19 cellular contexts compared by ENCODE assay signal in genomic region chr21:42794551-42794950, GRCh38.
DNase-seq lines count a peak whose midpoint lies in the region; ATAC-seq, FAIRE-seq and TF ChIP-seq lines count a peak whose summit lies in the region.
"Had no signal": no experiment of that assay in that cellular context is flagged by ENCODE, and none has a peak within 500 bp of the region (broad histone marks: within the 10 kb centered on the region; RNA-seq: fewer than 3 reads in every experiment).

No MANE protein-coding gene starts in this region.

- no peaks in the 10 kb centered on the region for H3K9me3 ChIP-seq in HEK293 (ENCODE audit: control insufficient read depth, insufficient read depth, low read depth, low read length)
- no peaks in the 10 kb centered on the region for H3K9me3 ChIP-seq in H1 (ENCODE audit: insufficient read depth in 2 of 2, low read depth in 1 of 2, low read length in 1 of 2)
- no peaks in the 10 kb centered on the region for H3K9me3 ChIP-seq in neural progenitor cell (ENCODE audit: low read depth)

- H4K20me1 ChIP-seq in H1 (replicated peaks in 1 of 2; ENCODE audit: control insufficient read depth in 1 of 2, insufficient read depth in 2 of 2, low read length in 2 of 2) (no peaks in the 10 kb centered on the region), neural progenitor cell (ENCODE audit: low read depth) (no peaks in the 10 kb centered on the region)

- peak overlapping the region; percentile 52; the same call in 1 of the 2 replicates for H2BK5ac ChIP-seq in H1 (ENCODE audit: low read depth, low read length)

- H3K36me3 ChIP-seq in HEK293 (ENCODE audit: control insufficient read depth in 2 of 2, insufficient read depth in 1 of 2, low read length in 2 of 2) = no peaks in the 10 kb centered on the region
- no peaks in the 10 kb centered on the region for H3K36me3 ChIP-seq in H1 (ENCODE audit: control insufficient read depth in 2 of 4, insufficient read depth in 4 of 4, low read length in 3 of 4)
- H3K36me3 ChIP-seq in neural progenitor cell = no peaks in the 10 kb centered on the region

- peak overlapping the region; percentile 72; the same call in 1 of the 2 replicates for H2BK20ac ChIP-seq in H1 (ENCODE audit: low read length)

- H3K9ac ChIP-seq in H1 (replicated peaks in 1 of 4; ENCODE audit: extremely low read depth in 1 of 4, low read depth in 3 of 4, low read length in 3 of 4) = no peak overlapping the region
- no peak overlapping the region for H3K9ac ChIP-seq in neural progenitor cell
- H3K9ac ChIP-seq: GM23248 had no signal

- H3K23ac ChIP-seq in H1 (ENCODE audit: insufficient read length) = no peak overlapping the region

- CTCF ChIA-PET in HEK293 (lab: Yijun Ruan, JAX) (no interaction called here), H1 (lab: Charles Lee; ENCODE audit: partially characterized antibody) (interaction anchor here (0.6 to 1.3 kb wide), 3 partner anchors 23 to 240 kb away, joined by 3 read pairs; no protein-coding TSS in a partner anchor)

- no peaks in the 10 kb centered on the region for H3K23me2 ChIP-seq in H1 (ENCODE audit: low read depth, low read length)

- H3K27ac Mint-ChIP-seq in neural progenitor cell = no peak overlapping the region
- H3K27ac Mint-ChIP-seq in activated naive CD4-positive, alpha-beta T cell treated with anti-CD3 and anti-CD28 coated beads, Interleukin-2, amount 50 U/mL, for 72 hours = no peak overlapping the region
- H3K27ac Mint-ChIP-seq: CD14-positive monocyte; CD8-positive, alpha-beta T cell had no signal

- TF ChIP-seq EP300 in H1 (IDR thresholded peaks at IDR 0.05; ENCODE audit: borderline replicate concordance in 1 of 2, low read depth in 2 of 2, low read length in 2 of 2) = no peak

- H3K4me3 ChIP-seq in HEK293 (ENCODE audit: low read depth, low read length) = no peak overlapping the region
- no peak overlapping the region for H3K4me3 ChIP-seq in H1 (ENCODE audit: extremely low read depth in 1 of 4, insufficient read depth in 2 of 4, low read depth in 3 of 4, low read length in 4 of 4)
- H3K4me3 ChIP-seq in neural progenitor cell = no peak overlapping the region
- H3K4me3 ChIP-seq: GM23248 had no signal

- no peaks in the 10 kb centered on the region for H3F3A ChIP-seq in neural progenitor cell (ENCODE audit: low read depth)

- H3K27ac ChIP-seq in HEK293 (ENCODE audit: extremely low read depth, low read depth, low read length) (no peak overlapping the region), H1 (ENCODE audit: low read depth, low read length) (0 out of 2 replicates have a peak overlapping the region, but pooled peaks have one; percentile 14), neural progenitor cell (no peak overlapping the region)
- H3K27ac ChIP-seq: 22Rv1, GM23248 had no signal

- H3K4me2 ChIP-seq in H1 (ENCODE audit: insufficient read depth in 1 of 2, low read depth in 2 of 2, low read length in 2 of 2) = peak overlapping the region in 1 of 2 experiments; percentile 41; a peak in 1 of 4 replicates
- H3K4me2 ChIP-seq in neural progenitor cell = no peak overlapping the region

- no peak for TF ChIP-seq RAD21 in H1 (IDR thresholded peaks at IDR 0.05 in 1 of 2, conservative IDR thresholded peaks at IDR 0.05 in 1 of 2; ENCODE audit: low read depth in 2 of 2, low read length in 2 of 2)

- no peak overlapping the region for H3K14ac ChIP-seq in H1 (ENCODE audit: insufficient read length)

- no peak overlapping the region for H2BK15ac ChIP-seq in H1 (ENCODE audit: low read length)

- H3K4ac ChIP-seq in H1 (replicated peaks; ENCODE audit: insufficient read length, low read depth, low read length) = no peak overlapping the region

- H3K27me3 ChIP-seq in H1 (replicated peaks in 1 of 4; ENCODE audit: control insufficient read depth in 3 of 4, extremely low read depth in 1 of 4, insufficient read depth in 3 of 4, low read length in 3 of 4) (no peaks in the 10 kb centered on the region; a peak in 1 of 7 replicates), neural progenitor cell (no peaks in the 10 kb centered on the region)

- peak overlapping the region; percentile 51 for H3K18ac ChIP-seq in H1 (ENCODE audit: extremely low read depth, low read length)

- H2AK5ac ChIP-seq in H1 (ENCODE audit: low read depth, low read length) = no peak overlapping the region

- H3K36me3 Mint-ChIP-seq in neural progenitor cell = no peaks in the 10 kb centered on the region
- no peaks in the 10 kb centered on the region for H3K36me3 Mint-ChIP-seq in activated naive CD4-positive, alpha-beta T cell treated with anti-CD3 and anti-CD28 coated beads, Interleukin-2, amount 50 U/mL, for 72 hours
- H3K36me3 Mint-ChIP-seq: CD14-positive monocyte; CD8-positive, alpha-beta T cell had no signal

- H3K56ac ChIP-seq in H1 (replicated peaks; ENCODE audit: insufficient read length, low read depth, low read length) = no peak overlapping the region

- no peak overlapping the region for H4K8ac ChIP-seq in H1 (ENCODE audit: extremely low read depth, insufficient read depth, low read length)

- 57% methylated on average over 6 of the region's 6 CpGs; no CpG with 5 or more reads in 1 of the 2 experiments for WGBS in H1 (ENCODE audit: extremely low coverage in 1 of 2, insufficient coverage in 1 of 2, insufficient read length in 1 of 2, insufficient replicate concordance in 2 of 2, low coverage in 1 of 2, low lambda C conversion rate in 2 of 2, missing lambda C conversion rate in 1 of 2), 2 experiments

- TF ChIP-seq POLR2A in H1 (IDR thresholded peaks at IDR 0.05; ENCODE audit: control extremely low read depth in 1 of 2, low read depth in 2 of 2, low read length in 2 of 2) = no peak

- peak overlapping the region; percentile 82 for H2BK120ac ChIP-seq in H1 (replicated peaks; ENCODE audit: low read depth, low read length)

- 0 out of 2 replicates have a peak overlapping the region, but pooled peaks have one; percentile 27 for H2BK12ac ChIP-seq in H1 (ENCODE audit: low read depth, low read length)

- H4K5ac ChIP-seq in H1 (ENCODE audit: insufficient read length, low read depth, low read length) = peak overlapping the region; percentile 44

- H3K4me1 Mint-ChIP-seq in neural progenitor cell = peaks cover 9% of the 10 kb centered on the region
- H3K4me1 Mint-ChIP-seq: CD14-positive monocyte had no signal

- ATAC-seq in activated naive CD4-positive, alpha-beta T cell treated with anti-CD3 and anti-CD28 coated beads, Interleukin-2, amount 50 U/mL, for 72 hours = no peak
- ATAC-seq: CD8-positive, alpha-beta T cell had no signal

- peaks cover 8% of the 10 kb centered on the region for H3K27me3 Mint-ChIP-seq in neural progenitor cell (ENCODE audit: insufficient read depth, low read depth)

- no peak overlapping the region for H2AFZ ChIP-seq in H1 (ENCODE audit: low read length)
- H2AFZ ChIP-seq in neural progenitor cell (replicated peaks) = no peak overlapping the region
- H2AFZ ChIP-seq: GM23248 had no signal

- no peak overlapping the region for H3K4me3 Mint-ChIP-seq in neural progenitor cell
- H3K4me3 Mint-ChIP-seq: CD14-positive monocyte; CD8-positive, alpha-beta T cell had no signal

- FAIRE-seq in H1 (lab: Jason Lieb, UNC) = no peak
- FAIRE-seq: D721Med, GM18507 had no signal

- TF ChIP-seq CTCF in HEK293 (tag by site-specific recombination; IDR thresholded peaks at IDR 0.05) (no peak), H1 (IDR thresholded peaks at IDR 0.05; ENCODE audit: control extremely low read depth in 1 of 3, insufficient read depth in 1 of 3, low read depth in 1 of 3, low read length in 3 of 3) (no peak), neural progenitor cell (IDR thresholded peaks at IDR 0.05) (no peak)

- H3K79me2 ChIP-seq in H1 (ENCODE audit: control insufficient read depth in 1 of 2, insufficient read depth in 2 of 2, low read length in 2 of 2) (no peaks in the 10 kb centered on the region), neural progenitor cell (ENCODE audit: low read depth) (no peaks in the 10 kb centered on the region)

- DNase-seq in ELF-1 (ENCODE audit: low read depth, low spot score) (peak; percentile 51), H1 (ENCODE audit: low read depth in 1 of 2, low spot score in 2 of 2) (no peak), mesenteric fat pad (ENCODE audit: low spot score) (peak; percentile 64), NCI-H1417 (lab: John Stamatoyannopoulos, UW) (no peak), DMS53 (lab: John Stamatoyannopoulos, UW) (no peak), neural progenitor cell (ENCODE audit: low spot score) (no peak)
- DNase-seq in activated naive CD4-positive, alpha-beta T cell treated with anti-CD3 and anti-CD28 coated beads, Interleukin-2, amount 50 U/mL, for 72 hours (ENCODE audit: low spot score in 2 of 2) = no peak
- DNase-seq: CD8-positive, alpha-beta T cell; COR-L47; DMS153; DND-41; GF-D8; GM23248; HCEC 1CT had no signal

- POLR2A ChIA-PET in HEK293 (lab: Yijun Ruan, JAX) = no interaction called here
- POLR2A ChIA-PET in H1 (lab: Charles Lee; ENCODE audit: partially characterized antibody) = interaction anchor here (0.9 to 4.2 kb wide), 5 partner anchors 9 to 26 kb away, joined by 3 to 27 read pairs (median 6); no protein-coding TSS in a partner anchor

- H4K91ac ChIP-seq in H1 (replicated peaks; ENCODE audit: insufficient read length, low read length) = peak overlapping the region; percentile 74

- H3K9me3 Mint-ChIP-seq in neural progenitor cell = no peaks in the 10 kb centered on the region
- no peaks in the 10 kb centered on the region for H3K9me3 Mint-ChIP-seq in activated naive CD4-positive, alpha-beta T cell treated with anti-CD3 and anti-CD28 coated beads, Interleukin-2, amount 50 U/mL, for 72 hours
- H3K9me3 Mint-ChIP-seq: CD8-positive, alpha-beta T cell had no signal

- no peaks in the 10 kb centered on the region for H3K79me1 ChIP-seq in H1 (ENCODE audit: low read depth, low read length)

- no peaks in the 10 kb centered on the region for H3K4me1 ChIP-seq in HEK293 (ENCODE audit: control insufficient read depth, insufficient read depth, low read length)
- peaks cover 0 to 9% (median 4%) of the 10 kb centered on the region in 4 experiments; a peak in 4 of 7 replicates for H3K4me1 ChIP-seq in H1 (replicated peaks in 1 of 4; ENCODE audit: control insufficient read depth in 3 of 4, insufficient read depth in 4 of 4, low read length in 3 of 4)
- no peaks in the 10 kb centered on the region for H3K4me1 ChIP-seq in neural progenitor cell

TF ChIP-seq in HEK293, 187 proteins besides CTCF, POLR2A, EP300 and RAD21 (continues in another document):
- peak; percentile 45; the same call in 1 of the 2 replicates for TF ChIP-seq EGR2 (tag by site-specific recombination; IDR thresholded peaks at IDR 0.05; ENCODE audit: low read depth)

TF ChIP-seq in H1, 55 proteins besides CTCF, POLR2A, EP300 and RAD21 (continues in another document):
- TF ChIP-seq, protein P1, sequence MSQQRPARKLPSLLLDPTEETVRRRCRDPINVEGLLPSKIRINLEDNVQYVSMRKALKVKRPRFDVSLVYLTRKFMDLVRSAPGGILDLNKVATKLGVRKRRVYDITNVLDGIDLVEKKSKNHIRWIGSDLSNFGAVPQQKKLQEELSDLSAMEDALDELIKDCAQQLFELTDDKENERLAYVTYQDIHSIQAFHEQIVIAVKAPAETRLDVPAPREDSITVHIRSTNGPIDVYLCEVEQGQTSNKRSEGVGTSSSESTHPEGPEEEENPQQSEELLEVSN (IDR thresholded peaks at IDR 0.05) = no peak; the same call in 1 of the 2 replicates
- TF ChIP-seq ZNF274 (IDR thresholded peaks at IDR 0.05; ENCODE audit: borderline replicate concordance, extremely low read depth, low read length) (no peak), EGR1 (IDR thresholded peaks at IDR 0.05; ENCODE audit: borderline replicate concordance, low read depth, low read length) (no peak), BCL11A (IDR thresholded peaks at IDR 0.05; ENCODE audit: low read depth in 2 of 2, low read length in 2 of 2) (no peak)

Comparison
In these comparisons a context has a peak if more than half of its experiments do, and no peak if none do; other contexts are left out.
1. DNase-seq: peak in ELF-1 (single experiment) and mesenteric fat pad (single experiment); none in H1 (0 of 2), NCI-H1417 (0 of 3), DMS53 (single experiment), neural progenitor cell (single experiment) and activated naive CD4-positive, alpha-beta T cell treated with anti-CD3 and anti-CD28 coated beads, Interleukin-2, amount 50 U/mL, for 72 hours (0 of 2).